1 cellular context compared by ENCODE assay signal in genomic region chr9:105854056-105854782, GRCh38.
TF ChIP-seq lines count a peak whose summit lies in the region.

No MANE protein-coding gene starts in this region.

TF ChIP-seq in SK-N-SH, 30 proteins besides CTCF, POLR2A, EP300 and RAD21 (continued from another document):
- TF ChIP-seq, protein P1, sequence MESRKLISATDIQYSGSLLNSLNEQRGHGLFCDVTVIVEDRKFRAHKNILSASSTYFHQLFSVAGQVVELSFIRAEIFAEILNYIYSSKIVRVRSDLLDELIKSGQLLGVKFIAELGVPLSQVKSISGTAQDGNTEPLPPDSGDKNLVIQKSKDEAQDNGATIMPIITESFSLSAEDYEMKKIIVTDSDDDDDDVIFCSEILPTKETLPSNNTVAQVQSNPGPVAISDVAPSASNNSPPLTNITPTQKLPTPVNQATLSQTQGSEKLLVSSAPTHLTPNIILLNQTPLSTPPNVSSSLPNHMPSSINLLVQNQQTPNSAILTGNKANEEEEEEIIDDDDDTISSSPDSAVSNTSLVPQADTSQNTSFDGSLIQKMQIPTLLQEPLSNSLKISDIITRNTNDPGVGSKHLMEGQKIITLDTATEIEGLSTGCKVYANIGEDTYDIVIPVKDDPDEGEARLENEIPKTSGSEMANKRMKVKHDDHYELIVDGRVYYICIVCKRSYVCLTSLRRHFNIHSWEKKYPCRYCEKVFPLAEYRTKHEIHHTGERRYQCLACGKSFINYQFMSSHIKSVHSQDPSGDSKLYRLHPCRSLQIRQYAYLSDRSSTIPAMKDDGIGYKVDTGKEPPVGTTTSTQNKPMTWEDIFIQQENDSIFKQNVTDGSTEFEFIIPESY (IDR thresholded peaks at IDR 0.05; ENCODE audit: borderline replicate concordance, low read depth), result no peak
- TF ChIP-seq MXI1 (IDR thresholded peaks at IDR 0.05; ENCODE audit: low read depth, low read length) (no peak), NFIC (IDR thresholded peaks at IDR 0.05; ENCODE audit: borderline replicate concordance) (no peak), FOSL2 (IDR thresholded peaks at IDR 0.05; ENCODE audit: borderline replicate concordance, low read depth) (no peak), GABPA (IDR thresholded peaks at IDR 0.05; ENCODE audit: low read depth) (no peak), RFX5 (IDR thresholded peaks at IDR 0.05; ENCODE audit: low read length) (no peak), RXRA (IDR thresholded peaks at IDR 0.05; ENCODE audit: borderline replicate concordance, low read depth) (no peak)
